Comparison of ENCODE assay signal across 9 cellular contexts in the genomic region with DNA sequence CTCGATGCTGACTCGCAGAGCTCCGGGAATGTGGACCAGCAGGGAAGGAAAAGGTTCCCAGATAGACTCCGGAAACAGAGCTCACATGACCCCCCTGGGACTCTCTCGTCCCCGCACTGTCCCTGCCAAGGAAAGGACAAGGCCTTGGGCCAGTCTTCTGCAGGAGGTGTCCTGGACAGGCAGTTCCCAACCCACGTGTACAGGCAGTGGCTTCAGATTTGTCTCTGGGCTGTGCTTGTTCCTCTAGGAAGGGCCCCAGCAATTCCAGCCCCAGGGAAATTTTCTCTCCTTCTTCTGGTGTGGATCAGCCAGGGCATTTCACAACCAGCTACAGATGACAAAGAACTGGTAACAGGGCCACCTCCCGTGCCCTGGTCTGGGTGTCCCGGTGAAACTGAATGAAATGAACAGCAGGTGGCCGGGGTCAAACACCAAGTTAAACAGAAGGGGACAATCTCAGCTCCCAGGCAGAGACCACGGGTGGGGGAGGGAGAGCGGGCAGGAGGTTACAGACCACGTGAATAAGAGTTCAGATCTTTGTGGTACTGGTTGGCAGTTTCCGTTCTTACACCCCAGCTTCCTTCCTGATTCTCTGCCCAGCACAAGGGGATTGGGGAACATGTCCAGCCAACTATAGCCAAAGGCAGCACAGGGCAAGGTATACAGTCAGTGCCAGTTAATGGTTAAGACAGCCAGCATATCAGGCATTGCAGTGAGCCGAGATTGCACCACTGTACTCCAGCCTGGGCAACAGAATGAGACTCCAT. TPM values are rescaled to one million over a fixed set of nuclear protein-coding genes. Genes with fewer than 3 reads are reported as not detected.
DNase-seq lines count a peak whose midpoint lies in the region; ATAC-seq and TF ChIP-seq lines count a peak whose summit lies in the region.
"Had no signal": no experiment of that assay in that cellular context is flagged by ENCODE, and none has a peak within 500 bp of the region (broad histone marks: within the 10 kb centered on the region; RNA-seq: fewer than 3 reads in every experiment).

No MANE protein-coding gene starts in this region.

- DNase-seq in T-helper 2 cell (peak in 3 of 5 experiments; percentile 28 to 93 (median 46)), esophagus squamous epithelium (lab: John Stamatoyannopoulos, UW) (peak; percentile 15), NCI-H510A treated with DMSO at 0.1 percent for 48 hours (lab: John Stamatoyannopoulos, UW) (no peak), RWPE1 (ENCODE audit: low spot score) (no peak), SK-N-SH (no peak)
- DNase-seq in stimulated activated CD4-positive, alpha-beta T cell treated with anti-CD3 and anti-CD28 coated beads, Interleukin-15, amount 100 ng/mL, for 24 hours, result peak; percentile 80
- DNase-seq: RPMI8226 had no signal

- H3K79me2 ChIP-seq in SK-N-SH (ENCODE audit: insufficient read depth), result no peaks in the 10 kb centered on the region

- TF ChIP-seq CTCF in esophagus squamous epithelium (IDR thresholded peaks at IDR 0.05) (no peak), RWPE1 (conservative IDR thresholded peaks at IDR 0.05; ENCODE audit: low read depth) (no peak), SK-N-SH (IDR thresholded peaks at IDR 0.05) (no peak)

- H3K9ac ChIP-seq in SK-N-SH, result no peak overlapping the region

- CTCF ChIA-PET in RWPE1 (lab: Yijun Ruan, JAX) (no interaction called here), SK-N-SH (lab: Yijun Ruan, JAX) (no interaction called here)

- POLR2A ChIA-PET in RWPE1 (lab: Yijun Ruan, JAX; ENCODE audit: low non-redundant PET), result no interaction called here
- POLR2A ChIA-PET in SK-N-SH (lab: Yijun Ruan, JAX), result no interaction called here

- H3K4me3 ChIP-seq in esophagus squamous epithelium (no peak overlapping the region), SK-N-SH (ENCODE audit: low read depth in 2 of 2, low read length in 1 of 2) (no peak overlapping the region)

- H3K4me1 ChIP-seq in esophagus squamous epithelium, result peaks cover 3 to 41% (median 4%) of the 10 kb centered on the region in 3 donors
- no peaks in the 10 kb centered on the region; a peak in 1 of 4 replicates for H3K4me1 ChIP-seq in SK-N-SH (ENCODE audit: control insufficient read depth in 1 of 2, insufficient read depth in 2 of 2, low read depth in 1 of 2, low read length in 1 of 2)

- WGBS in esophagus squamous epithelium, 2 donors, result 51 to 69% methylated on average over 7 to 14 of the region's 15 CpGs
- WGBS in SK-N-SH (ENCODE audit: low lambda C conversion rate), result 80% methylated on average over 13 of the region's 15 CpGs

- no peak for TF ChIP-seq EP300 in SK-N-SH (IDR thresholded peaks at IDR 0.05; ENCODE audit: borderline replicate concordance in 1 of 2, low read depth in 1 of 2, low read length in 1 of 2)

- no peak for ATAC-seq in GM18505 (IDR thresholded peaks at IDR 0.05; ENCODE audit: unreplicated experiment)
- ATAC-seq in HG02970 (IDR thresholded peaks at IDR 0.05; ENCODE audit: low FRiP score, unreplicated experiment), result no peak

- H3K9me2 ChIP-seq in SK-N-SH, result no peaks in the 10 kb centered on the region

- H3K27ac ChIP-seq in esophagus squamous epithelium (peak overlapping the region in 3 of 4 donors; percentile 19 to 87 (median 63)), RWPE1 (no peak overlapping the region), SK-N-SH (ENCODE audit: low read depth in 2 of 2, low read length in 1 of 2) (no peak overlapping the region)

- intact Hi-C loops in esophagus squamous epithelium (cut with DNase I), result no loop called here

- no peak overlapping the region for H2AFZ ChIP-seq in SK-N-SH (ENCODE audit: low read depth)

- no peaks in the 10 kb centered on the region for H4K20me1 ChIP-seq in SK-N-SH (ENCODE audit: insufficient read depth)

- no peaks in the 10 kb centered on the region for H3F3A ChIP-seq in SK-N-SH (replicated peaks; ENCODE audit: insufficient read depth)

- H3K36me3 ChIP-seq in esophagus squamous epithelium (no peaks in the 10 kb centered on the region), SK-N-SH (replicated peaks in 1 of 2; ENCODE audit: control insufficient read depth in 1 of 2, insufficient read depth in 2 of 2, low read length in 1 of 2) (no peaks in the 10 kb centered on the region)

- TF ChIP-seq RAD21 in SK-N-SH (IDR thresholded peaks at IDR 0.05; ENCODE audit: low read length), result no peak

- H3K9me3 ChIP-seq in esophagus squamous epithelium, result no peaks in the 10 kb centered on the region
- H3K9me3 ChIP-seq in SK-N-SH, result no peaks in the 10 kb centered on the region

- H3K27me3 ChIP-seq in esophagus squamous epithelium (no peaks in the 10 kb centered on the region), SK-N-SH (ENCODE audit: insufficient read depth) (no peaks in the 10 kb centered on the region)

- TF ChIP-seq POLR2A in GM18505 (IDR thresholded peaks at IDR 0.05; ENCODE audit: borderline replicate concordance, extremely low read depth, insufficient read depth, insufficient read length) (peak; percentile 24), esophagus squamous epithelium (IDR thresholded peaks at IDR 0.05) (no peak)

- no peak overlapping the region for H3K4me2 ChIP-seq in SK-N-SH

TF ChIP-seq in SK-N-SH, 30 proteins besides CTCF, POLR2A, EP300 and RAD21:
- TF ChIP-seq GATA2 (CRISPR knock-in tag; IDR thresholded peaks at IDR 0.05) (no peak), POLR2AphosphoS5 (IDR thresholded peaks at IDR 0.05; ENCODE audit: low read depth, low read length) (no peak), EZH2phosphoT487 (IDR thresholded peaks at IDR 0.05; ENCODE audit: borderline replicate concordance, low read depth) (no peak), NFIC (IDR thresholded peaks at IDR 0.05; ENCODE audit: borderline replicate concordance) (no peak), RCOR1 (IDR thresholded peaks at IDR 0.05; ENCODE audit: low read length) (no peak), NRF1 (IDR thresholded peaks at IDR 0.05; ENCODE audit: low read depth, low read length) (no peak), SIN3A (IDR thresholded peaks at IDR 0.05; ENCODE audit: borderline replicate concordance, low read depth, low read length) (no peak), TAF1 (IDR thresholded peaks at IDR 0.05; ENCODE audit: borderline replicate concordance, low read depth, low read length) (no peak), TCF12 (IDR thresholded peaks at IDR 0.05) (no peak), GABPA (IDR thresholded peaks at IDR 0.05; ENCODE audit: low read depth) (no peak)
- TF ChIP-seq, protein P1, sequence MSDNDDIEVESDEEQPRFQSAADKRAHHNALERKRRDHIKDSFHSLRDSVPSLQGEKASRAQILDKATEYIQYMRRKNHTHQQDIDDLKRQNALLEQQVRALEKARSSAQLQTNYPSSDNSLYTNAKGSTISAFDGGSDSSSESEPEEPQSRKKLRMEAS (IDR thresholded peaks at IDR 0.05; ENCODE audit: low read depth), result no peak
- TF ChIP-seq, protein P2, sequence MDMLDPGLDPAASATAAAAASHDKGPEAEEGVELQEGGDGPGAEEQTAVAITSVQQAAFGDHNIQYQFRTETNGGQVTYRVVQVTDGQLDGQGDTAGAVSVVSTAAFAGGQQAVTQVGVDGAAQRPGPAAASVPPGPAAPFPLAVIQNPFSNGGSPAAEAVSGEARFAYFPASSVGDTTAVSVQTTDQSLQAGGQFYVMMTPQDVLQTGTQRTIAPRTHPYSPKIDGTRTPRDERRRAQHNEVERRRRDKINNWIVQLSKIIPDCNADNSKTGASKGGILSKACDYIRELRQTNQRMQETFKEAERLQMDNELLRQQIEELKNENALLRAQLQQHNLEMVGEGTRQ (IDR thresholded peaks at IDR 0.05; ENCODE audit: borderline replicate concordance, low read depth, low read length), result no peak
- TF ChIP-seq, protein P3, sequence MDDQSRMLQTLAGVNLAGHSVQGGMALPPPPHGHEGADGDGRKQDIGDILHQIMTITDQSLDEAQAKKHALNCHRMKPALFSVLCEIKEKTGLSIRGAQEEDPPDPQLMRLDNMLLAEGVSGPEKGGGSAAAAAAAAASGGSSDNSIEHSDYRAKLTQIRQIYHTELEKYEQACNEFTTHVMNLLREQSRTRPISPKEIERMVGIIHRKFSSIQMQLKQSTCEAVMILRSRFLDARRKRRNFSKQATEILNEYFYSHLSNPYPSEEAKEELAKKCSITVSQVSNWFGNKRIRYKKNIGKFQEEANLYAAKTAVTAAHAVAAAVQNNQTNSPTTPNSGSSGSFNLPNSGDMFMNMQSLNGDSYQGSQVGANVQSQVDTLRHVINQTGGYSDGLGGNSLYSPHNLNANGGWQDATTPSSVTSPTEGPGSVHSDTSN (IDR thresholded peaks at IDR 0.05), result no peak
- TF ChIP-seq, protein P4, sequence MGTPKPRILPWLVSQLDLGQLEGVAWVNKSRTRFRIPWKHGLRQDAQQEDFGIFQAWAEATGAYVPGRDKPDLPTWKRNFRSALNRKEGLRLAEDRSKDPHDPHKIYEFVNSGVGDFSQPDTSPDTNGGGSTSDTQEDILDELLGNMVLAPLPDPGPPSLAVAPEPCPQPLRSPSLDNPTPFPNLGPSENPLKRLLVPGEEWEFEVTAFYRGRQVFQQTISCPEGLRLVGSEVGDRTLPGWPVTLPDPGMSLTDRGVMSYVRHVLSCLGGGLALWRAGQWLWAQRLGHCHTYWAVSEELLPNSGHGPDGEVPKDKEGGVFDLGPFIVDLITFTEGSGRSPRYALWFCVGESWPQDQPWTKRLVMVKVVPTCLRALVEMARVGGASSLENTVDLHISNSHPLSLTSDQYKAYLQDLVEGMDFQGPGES (IDR thresholded peaks at IDR 0.05; ENCODE audit: low read depth, low read length), result no peak
- TF ChIP-seq, protein P5, sequence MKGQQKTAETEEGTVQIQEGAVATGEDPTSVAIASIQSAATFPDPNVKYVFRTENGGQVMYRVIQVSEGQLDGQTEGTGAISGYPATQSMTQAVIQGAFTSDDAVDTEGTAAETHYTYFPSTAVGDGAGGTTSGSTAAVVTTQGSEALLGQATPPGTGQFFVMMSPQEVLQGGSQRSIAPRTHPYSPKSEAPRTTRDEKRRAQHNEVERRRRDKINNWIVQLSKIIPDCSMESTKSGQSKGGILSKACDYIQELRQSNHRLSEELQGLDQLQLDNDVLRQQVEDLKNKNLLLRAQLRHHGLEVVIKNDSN (IDR thresholded peaks at IDR 0.05; ENCODE audit: borderline replicate concordance, low read depth), result no peak
TF ChIP-seq in SK-N-SH: peak in this region for 0.

RNA-seq across cellular contexts. Expression of a gene that starts 52.2 kb away (rescaled TPM):
- 10 to 100 TPM; 47.6 to 80.3 (median 71.8) TPM for total RNA-seq in esophagus squamous epithelium
- polyA plus RNA-seq in SK-N-SH (2012; rRNA removed), result 15.7 and 18.7 TPM in 2 replicates
- polyA plus RNA-seq in SK-N-SH (2012; cell fraction: cytosol; rRNA removed), result 24.9 and 27.9 TPM in 2 replicates
- 15.2 and 23.1 TPM in 2 replicates for polyA plus RNA-seq in SK-N-SH (2012; cell fraction: nucleus; rRNA removed)

Comparison
In these comparisons a context has a peak if more than half of its experiments do, and no peak if none do; other contexts are left out.
1. DNase-seq: peak in T-helper 2 cell (3 of 5), esophagus squamous epithelium (single experiment) and stimulated activated CD4-positive, alpha-beta T cell treated with anti-CD3 and anti-CD28 coated beads, Interleukin-15, amount 100 ng/mL, for 24 hours (single experiment); none in NCI-H510A treated with DMSO at 0.1 percent for 48 hours (single experiment), RWPE1 (single experiment) and SK-N-SH (single experiment).
2. H3K27ac ChIP-seq: peak in esophagus squamous epithelium (3 of 4); none in RWPE1 (single experiment) and SK-N-SH (0 of 2).